8 cellular contexts compared by ENCODE assay signal in the genomic region with DNA sequence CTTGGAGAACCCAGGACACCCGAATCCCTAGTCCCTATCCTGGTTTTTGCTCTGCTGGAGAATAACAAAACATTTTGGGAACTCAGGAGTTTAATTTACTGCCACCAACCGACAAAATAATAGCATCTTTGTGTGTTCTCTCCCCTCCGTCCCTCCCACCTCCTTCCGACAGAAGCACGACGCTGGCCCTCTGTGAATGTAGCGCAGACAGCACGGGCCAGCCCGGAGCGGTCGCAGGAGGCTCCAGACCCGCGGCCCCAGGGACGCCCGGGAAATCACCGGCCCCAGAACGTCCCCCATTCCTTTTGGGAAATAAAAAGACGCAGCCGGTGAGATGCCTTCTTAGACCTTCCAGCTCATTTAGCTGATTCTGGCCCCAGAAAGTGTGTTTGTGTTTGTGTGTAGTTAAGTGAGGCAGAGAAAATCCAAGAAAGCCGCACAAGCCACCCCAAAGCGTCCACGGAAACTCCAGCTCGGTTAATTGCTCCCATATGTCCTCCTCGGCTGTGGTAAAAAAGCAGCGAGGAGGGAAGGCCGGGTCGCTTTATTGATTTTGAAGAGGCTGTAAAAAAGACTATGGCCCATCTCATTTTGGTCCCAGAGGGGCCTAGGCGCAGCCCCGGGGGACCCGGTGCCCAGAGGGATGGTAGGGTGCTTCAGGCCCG. TPM values are rescaled to one million over a fixed set of nuclear protein-coding genes. Genes with fewer than 3 reads are reported as not detected.
DNase-seq lines count a peak whose midpoint lies in the region; ATAC-seq, FAIRE-seq and TF ChIP-seq lines count a peak whose summit lies in the region.

No MANE protein-coding gene starts in this region.

- no peak overlapping the region for H3K27ac ChIP-seq in HepG2 (ENCODE audit: extremely low read length, insufficient read depth, low read length)
- H3K27ac ChIP-seq in substantia nigra (ENCODE audit: low read depth, low read length, poor library complexity, severe bottlenecking) = peak overlapping the region; percentile 96

- H3K9me3 ChIP-seq in NT2/D1 (ENCODE audit: insufficient read depth, low read length) (no peaks in the 10 kb centered on the region), HepG2 (ENCODE audit: low read length) (no peaks in the 10 kb centered on the region)

- no peak for DNase-seq in activated naive CD4-positive, alpha-beta T cell treated with Interleukin-2 at 50 U/mL for 16 hours
- DNase-seq in NT2/D1 (ENCODE audit: low read depth, low spot score) (no peak), HepG2 (ENCODE audit: low spot score) (no peak), substantia nigra (lab: John Stamatoyannopoulos, UW) (peak in 47 of 49 donors; percentile 4 to 80 (median 59))
- DNase-seq in stimulated activated CD4-positive, alpha-beta T cell treated with anti-CD3 and anti-CD28 coated beads, Interleukin-2, amount 100 ng/mL, for 48 hours = no peak

- H3K4me1 Mint-ChIP-seq in activated naive CD4-positive, alpha-beta T cell treated with anti-CD3 and anti-CD28 coated beads, Interleukin-2, amount 50 U/mL, for 24 hours = peaks cover 15% of the 10 kb centered on the region
- H3K4me1 Mint-ChIP-seq in dendritic cell treated with granulocyte-macrophage colony-stimulating factor and Interleukin-4, amounts not matched to agents 40 ng/mL and 50 ng/mL, for 4 days (ENCODE audit: low read depth) = peaks cover 23% of the 10 kb centered on the region

- TF ChIP-seq CTCF in HepG2 (CRISPR knock-in tag; IDR thresholded peaks at IDR 0.05) = no peak

- H3K27ac Mint-ChIP-seq in activated naive CD4-positive, alpha-beta T cell treated with anti-CD3 and anti-CD28 coated beads, Interleukin-2, amount 50 U/mL, for 24 hours = no peak overlapping the region
- H3K27ac Mint-ChIP-seq in dendritic cell treated with granulocyte-macrophage colony-stimulating factor and Interleukin-4, amounts not matched to agents 40 ng/mL and 50 ng/mL, for 4 days = no peak overlapping the region

- 1% methylated on average over 30 of the region's 31 CpGs for WGBS in HepG2 (ENCODE audit: low lambda C conversion rate)

- no peak overlapping the region for H2AFZ ChIP-seq in HepG2 (ENCODE audit: low read length)

- H3K27me3 Mint-ChIP-seq in activated naive CD4-positive, alpha-beta T cell treated with anti-CD3 and anti-CD28 coated beads, Interleukin-2, amount 50 U/mL, for 24 hours = peaks cover 44% of the 10 kb centered on the region
- H3K27me3 Mint-ChIP-seq in dendritic cell treated with granulocyte-macrophage colony-stimulating factor and Interleukin-4, amounts not matched to agents 40 ng/mL and 50 ng/mL, for 4 days = peaks cover 64% of the 10 kb centered on the region

- H3K9ac ChIP-seq in NT2/D1 (ENCODE audit: insufficient read length, low read depth) = peak overlapping the region; percentile 84
- H3K9ac ChIP-seq in HepG2 (ENCODE audit: insufficient read depth, low read depth, low read length) = peak overlapping the region; percentile 57; the same call in 1 of the 2 replicates

- CTCF ChIA-PET in HepG2 (lab: Yijun Ruan, JAX; ENCODE audit: low intra/inter-chr PET ratio, low total read pairs) = no interaction called here

- TF ChIP-seq EP300 in HepG2 (IDR thresholded peaks at IDR 0.05; ENCODE audit: low read depth in 2 of 2, low read length in 2 of 2) = no peak
- TF ChIP-seq EP300 in HepG2 (CRISPR knock-in tag; IDR thresholded peaks at IDR 0.05; ENCODE audit: borderline replicate concordance) = no peak

- FAIRE-seq in HepG2 (lab: Jason Lieb, UNC) = no peak

- POLR2A ChIA-PET in HepG2 (lab: Yijun Ruan, JAX) = interaction anchor here (0.5 to 2.3 kb wide), 3 partner anchors 31 to 744 kb away, joined by 3 to 7 read pairs (median 3); a partner anchor contains a TSS

- H3K4me1 ChIP-seq in NT2/D1 (ENCODE audit: insufficient read depth, insufficient read length) (no peaks in the 10 kb centered on the region), HepG2 (ENCODE audit: insufficient read depth, low read length) (peaks cover 29% of the 10 kb centered on the region)

- 0 out of 2 replicates have a peak, but pooled peaks cover 3% of the 10 kb centered on the region for H4K20me1 ChIP-seq in HepG2 (ENCODE audit: insufficient read depth, low read length)

- no TSS peak for BruUV-seq in HepG2 (replicated peaks; lab: Mats Ljungman, UMichigan)

- peak overlapping the region; percentile 93 for H3K4me2 ChIP-seq in HepG2 (ENCODE audit: low read depth, low read length)

- intact Hi-C loops in dendritic cell treated with granulocyte-macrophage colony-stimulating factor and Interleukin-4, amounts not matched to agents 40 ng/mL and 50 ng/mL, for 4 days (cut with micrococcal nuclease) = no loop called here
- intact Hi-C loops in HepG2 (cut with micrococcal nuclease; ENCODE audit: unreplicated experiment) = loop anchor here (2.0 to 5.0 kb wide), 2 partner anchors 27 to 66 kb away; no protein-coding TSS in a partner anchor

- peak; percentile 69 for ATAC-seq in HepG2
- no peak for ATAC-seq in HG02970 (IDR thresholded peaks at IDR 0.05; ENCODE audit: low FRiP score, unreplicated experiment)

- H3K27me3 ChIP-seq in NT2/D1 (ENCODE audit: insufficient read depth, insufficient read length) (peaks cover 34% of the 10 kb centered on the region), HepG2 (ENCODE audit: control insufficient read depth in 1 of 2, insufficient read depth in 2 of 2, low read length in 2 of 2) (peaks cover 0 to 52% of the 10 kb centered on the region in 2 experiments; a peak in 4 of 5 replicates)

- no peak for TF ChIP-seq RAD21 in HepG2 (CRISPR knock-in tag; IDR thresholded peaks at IDR 0.05)

- in situ Hi-C loops in HepG2 (cut with HindIII; ENCODE audit: extremely low pct_ligation_motif_present, low pct_unique_long_range_greater_than_20kb) = no loop called here

- no peaks in the 10 kb centered on the region for H3K36me3 Mint-ChIP-seq in activated naive CD4-positive, alpha-beta T cell treated with anti-CD3 and anti-CD28 coated beads, Interleukin-2, amount 50 U/mL, for 24 hours
- no peaks in the 10 kb centered on the region for H3K36me3 Mint-ChIP-seq in dendritic cell treated with granulocyte-macrophage colony-stimulating factor and Interleukin-4, amounts not matched to agents 40 ng/mL and 50 ng/mL, for 4 days (ENCODE audit: low read depth)

- H3K9me3 Mint-ChIP-seq in activated naive CD4-positive, alpha-beta T cell treated with anti-CD3 and anti-CD28 coated beads, Interleukin-2, amount 50 U/mL, for 24 hours = no peaks in the 10 kb centered on the region
- H3K9me3 Mint-ChIP-seq in dendritic cell treated with granulocyte-macrophage colony-stimulating factor and Interleukin-4, amounts not matched to agents 40 ng/mL and 50 ng/mL, for 4 days = no peaks in the 10 kb centered on the region

- no peaks in the 10 kb centered on the region for H3K79me2 ChIP-seq in HepG2 (ENCODE audit: insufficient read depth, low read length)

- TF ChIP-seq POLR2A in HepG2 (IDR thresholded peaks at IDR 0.05; ENCODE audit: insufficient read depth in 1 of 2, low read depth in 2 of 2, low read length in 2 of 2) = no peak

- H3K4me3 ChIP-seq in NT2/D1 (ENCODE audit: insufficient read length, low read depth) (peak overlapping the region; percentile 52), HepG2 (replicated peaks in 1 of 3; ENCODE audit: insufficient read depth in 1 of 3, low read depth in 2 of 3, low read length in 3 of 3) (peak overlapping the region; percentile 71 to 84 (median 76))

- H3K4me3 Mint-ChIP-seq in activated naive CD4-positive, alpha-beta T cell treated with anti-CD3 and anti-CD28 coated beads, Interleukin-2, amount 50 U/mL, for 24 hours = peak overlapping the region; percentile 47
- peak overlapping the region; percentile 81 for H3K4me3 Mint-ChIP-seq in dendritic cell treated with granulocyte-macrophage colony-stimulating factor and Interleukin-4, amounts not matched to agents 40 ng/mL and 50 ng/mL, for 4 days

- H3K36me3 ChIP-seq in NT2/D1 (ENCODE audit: insufficient read depth, insufficient read length, low read length) = peaks cover 14% of the 10 kb centered on the region
- no peaks in the 10 kb centered on the region for H3K36me3 ChIP-seq in HepG2 (replicated peaks in 1 of 2; ENCODE audit: control insufficient read depth in 1 of 2, insufficient read depth in 2 of 2, low read length in 2 of 2)

TF ChIP-seq in HepG2, 621 proteins besides CTCF, POLR2A, EP300 and RAD21 (continues in another document):
- TF ChIP-seq CBX2 (IDR thresholded peaks at IDR 0.05; ENCODE audit: low read depth, low read length) (peak; percentile 33; the same call in 1 of the 2 replicates), CBX2 (CRISPR knock-in tag; IDR thresholded peaks at IDR 0.05; ENCODE audit: low read depth) (no peak), CENPX (CRISPR knock-in tag; IDR thresholded peaks at IDR 0.05) (no peak), TP53 (CRISPR knock-in tag; conservative IDR thresholded peaks at IDR 0.05) (no peak)
- TF ChIP-seq, protein P1, sequence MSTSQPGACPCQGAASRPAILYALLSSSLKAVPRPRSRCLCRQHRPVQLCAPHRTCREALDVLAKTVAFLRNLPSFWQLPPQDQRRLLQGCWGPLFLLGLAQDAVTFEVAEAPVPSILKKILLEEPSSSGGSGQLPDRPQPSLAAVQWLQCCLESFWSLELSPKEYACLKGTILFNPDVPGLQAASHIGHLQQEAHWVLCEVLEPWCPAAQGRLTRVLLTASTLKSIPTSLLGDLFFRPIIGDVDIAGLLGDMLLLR (CRISPR knock-in tag; IDR thresholded peaks at IDR 0.05) = no peak

RNA-seq across cellular contexts. Expression of a gene that starts 0.6 kb away (rescaled TPM):
- 2.3 and 2.8 TPM in 2 replicates for total RNA-seq in HepG2 (2016; rRNA removed; fragmentation: Illumina TruSeq; extraction: Trizol)
- 1.5 and 2.2 TPM in 2 replicates for total RNA-seq in HepG2 (2016; cell fraction: cytosol; rRNA removed; fragmentation: Illumina TruSeq; extraction: Trizol; ENCODE audit: low read depth)
- total RNA-seq in HepG2 (2016; cell fraction: insoluble cytoplasmic fraction; rRNA removed; fragmentation: Illumina TruSeq; extraction: Trizol) = 2.5 TPM in 2 replicates
- 1.1 and 1.3 TPM in 2 replicates for total RNA-seq in HepG2 (2016; cell fraction: membrane; rRNA removed; fragmentation: Illumina TruSeq; extraction: Trizol)
- total RNA-seq in HepG2 (2016; cell fraction: nucleus; rRNA removed; fragmentation: Illumina TruSeq; extraction: Trizol) = 7.3 and 8.6 TPM in 2 replicates
- 4.2 and 5.6 TPM in 2 replicates for polyA plus RNA-seq in HepG2 (2011; rRNA removed)
- 1.6 and 2.3 TPM in 2 replicates for polyA plus RNA-seq in HepG2 (2011; cell fraction: cytosol; rRNA removed)
- 17.5 and 28.5 TPM in 2 replicates for polyA plus RNA-seq in HepG2 (2011; cell fraction: nucleus; rRNA removed)
- polyA plus RNA-seq in HepG2 (2012) = 0.95 and 1.7 TPM in 2 replicates
- polyA plus RNA-seq in HepG2 (2016; cell fraction: cytosol; fragmentation: Illumina TruSeq; extraction: Trizol; ENCODE audit: low read depth) = 0.06 and 0.11 TPM in 2 replicates
- polyA plus RNA-seq in HepG2 (2016; cell fraction: insoluble cytoplasmic fraction; fragmentation: Illumina TruSeq; extraction: Trizol; ENCODE audit: low read depth) = 3.1 and 3.3 TPM in 2 replicates
- polyA plus RNA-seq in HepG2 (2016; cell fraction: membrane; fragmentation: Illumina TruSeq; extraction: Trizol; ENCODE audit: low read depth) = 0.24 and 0.40 TPM in 2 replicates
- 14.6 and 15.1 TPM in 2 replicates for polyA plus RNA-seq in HepG2 (2016; cell fraction: nucleus; fragmentation: Illumina TruSeq; extraction: Trizol; ENCODE audit: insufficient read depth, low read depth)
- 10.9 and 62.1 TPM in 2 replicates for polyA minus RNA-seq in HepG2 (2011; rRNA and poly(A)+ RNA removed; ENCODE audit: low replicate concordance)
- polyA minus RNA-seq in HepG2 (2011; cell fraction: cytosol; rRNA and poly(A)+ RNA removed) = 2.8 and 3.8 TPM in 2 replicates
- 21.4 and 24.6 TPM in 2 replicates for polyA minus RNA-seq in HepG2 (2011; cell fraction: nucleus; rRNA and poly(A)+ RNA removed)

Comparison
In these comparisons a context has a peak if more than half of its experiments do, and no peak if none do; other contexts are left out.
1. DNase-seq: peak in substantia nigra (47 of 49); none in activated naive CD4-positive, alpha-beta T cell treated with Interleukin-2 at 50 U/mL for 16 hours (single experiment), NT2/D1 (single experiment), HepG2 (single experiment) and stimulated activated CD4-positive, alpha-beta T cell treated with anti-CD3 and anti-CD28 coated beads, Interleukin-2, amount 100 ng/mL, for 48 hours (0 of 2).